In genomic region chr7:137316643-137317042, GRCh38 we compare ENCODE assay signal across 23 cellular contexts. TPM values are rescaled to one million over a fixed set of nuclear protein-coding genes. Genes with fewer than 3 reads are reported as not detected.
"Had no signal": no experiment of that assay in that cellular context is flagged by ENCODE, and none has a peak within 500 bp of the region (broad histone marks: within the 10 kb centered on the region; RNA-seq: fewer than 3 reads in every experiment).

No MANE protein-coding gene starts in this region.

- H3K4me1 Mint-ChIP-seq: naive B cell; stimulated activated naive CD8-positive, alpha-beta T cell treated with anti-CD3 and anti-CD28 coated beads, Interleukin-15, amount 100 ng/mL, for 72 hours had no signal

- H3K27ac Mint-ChIP-seq: activated T-cell treated with anti-CD3 and anti-CD28 coated beads, Interleukin-2, amount 50 U/mL, for 72 hours; naive B cell; stimulated activated naive CD8-positive, alpha-beta T cell treated with anti-CD3 and anti-CD28 coated beads, Interleukin-15, amount 100 ng/mL, for 72 hours; type B pancreatic cell had no signal

- DNase-seq: activated CD4-positive, alpha-beta T cell treated with anti-CD3 and anti-CD28 coated beads, Interleukin-2, amount 50 U/mL, for 1 hour; activated CD4-positive, CD25-positive, alpha-beta regulatory T cell treated with anti-CD3 and anti-CD28 coated beads, Interleukin-2, amount 50 U/mL, for 72 hours; activated CD8-positive, alpha-beta memory T cell treated with anti-CD3 and anti-CD28 coated beads, Interleukin-2, amount 50 U/mL, for 48 hours; activated effector memory CD4-positive, alpha-beta T cell treated with anti-CD3 and anti-CD28 coated beads, Interleukin-2, amount 50 U/mL, for 16 hours; activated naive CD4-positive, alpha-beta T cell treated with anti-CD3 and anti-CD28 coated beads, Interleukin-2, amount 50 U/mL, for 16 hours; activated T-cell treated with anti-CD3 and anti-CD28 coated beads, Interleukin-2, amount 50 U/mL, for 72 hours; cerebellar nuclear complex; effector CD8-positive, alpha-beta T cell; heart right ventricle; left ventricle myocardium superior; naive B cell; pancreas; right lobe of liver; small intestine; stimulated activated CD4-positive, alpha-beta T cell treated with anti-CD3 and anti-CD28 coated beads, Interleukin-15, amount 100 ng/mL, for 24 hours; stimulated activated CD4-positive, alpha-beta T cell treated with anti-CD3 and anti-CD28 coated beads, Interleukin-4, amount 100 ng/mL, for 1 hour; stimulated activated naive CD8-positive, alpha-beta T cell treated with anti-CD3 and anti-CD28 coated beads, Interleukin-15, amount 100 ng/mL, for 72 hours; testis had no signal

- H3K4me3 Mint-ChIP-seq: activated T-cell treated with anti-CD3 and anti-CD28 coated beads, Interleukin-2, amount 50 U/mL, for 72 hours; naive B cell; stimulated activated naive CD8-positive, alpha-beta T cell treated with anti-CD3 and anti-CD28 coated beads, Interleukin-15, amount 100 ng/mL, for 72 hours; type B pancreatic cell had no signal

- H3K36me3 Mint-ChIP-seq: naive B cell had no signal

- ATAC-seq: activated T-cell treated with anti-CD3 and anti-CD28 coated beads, Interleukin-2, amount 50 U/mL, for 72 hours; gastroesophageal sphincter; heart right ventricle; left ventricle myocardium superior; pancreas; right lobe of liver; stimulated activated naive CD8-positive, alpha-beta T cell treated with anti-CD3 and anti-CD28 coated beads, Interleukin-15, amount 100 ng/mL, for 72 hours had no signal

- H3K27me3 Mint-ChIP-seq: naive B cell; stimulated activated naive CD8-positive, alpha-beta T cell treated with anti-CD3 and anti-CD28 coated beads, Interleukin-15, amount 100 ng/mL, for 72 hours; type B pancreatic cell had no signal

RNA-seq across cellular contexts. Expression of gene PTN, which starts 26.9 kb away (rescaled TPM):
- total RNA-seq: activated T-cell treated with anti-CD3 and anti-CD28 coated beads, Interleukin-2, amount 50 U/mL, for 72 hours; endothelial cell of umbilical vein; mononuclear cell; T-helper 2 cell treated with Interferon-gamma antibody and Interleukin-4, amounts not matched to agents 100 ng/mL and 5 ng/mL, for 36 hours had no signal
